Comparison of ENCODE assay signal across 17 cellular contexts in genomic region chr13:49303533-49304252, GRCh38. TPM values are rescaled to one million over a fixed set of nuclear protein-coding genes. Genes with fewer than 3 reads are reported as not detected.
DNase-seq lines count a peak whose midpoint lies in the region; ATAC-seq and TF ChIP-seq lines count a peak whose summit lies in the region.
"Had no signal": no experiment of that assay in that cellular context is flagged by ENCODE, and none has a peak within 500 bp of the region (broad histone marks: within the 10 kb centered on the region; RNA-seq: fewer than 3 reads in every experiment).

No MANE protein-coding gene starts in this region.

- H3K4me1 ChIP-seq in Karpas-422 (ENCODE audit: low read length) (peaks cover 79% of the 10 kb centered on the region), esophagus muscularis mucosa (peaks cover 36 to 83% (median 76%) of the 10 kb centered on the region in 4 donors), testis (peaks cover 62% of the 10 kb centered on the region)

- no peak for ATAC-seq in CD4-positive, alpha-beta T cell (ENCODE audit: poor library complexity)
- ATAC-seq: stimulated activated effector memory CD8-positive, alpha-beta T cell treated with anti-CD3 and anti-CD28 coated beads, Interleukin-12 subunit alpha, Interleukin-12 subunit beta, amount 100 ng/mL, for 72 hours had no signal

- H3K27me3 Mint-ChIP-seq in CD4-positive, alpha-beta T cell, result no peaks in the 10 kb centered on the region
- H3K27me3 Mint-ChIP-seq: IgD-negative memory B cell had no signal

- TF ChIP-seq EP300 in esophagus muscularis mucosa (IDR thresholded peaks at IDR 0.05), result no peak

- POLR2A ChIA-PET in CD4-positive, alpha-beta T cell (lab: Charles Lee), result no interaction called here

- no peak for TF ChIP-seq POLR2A in esophagus muscularis mucosa (IDR thresholded peaks at IDR 0.05; ENCODE audit: low read depth)
- no peak for TF ChIP-seq POLR2A in testis (IDR thresholded peaks at IDR 0.05)

- no peaks in the 10 kb centered on the region for H3K36me3 Mint-ChIP-seq in CD4-positive, alpha-beta T cell (ENCODE audit: low read depth)
- H3K36me3 Mint-ChIP-seq: stimulated activated effector memory CD8-positive, alpha-beta T cell treated with anti-CD3 and anti-CD28 coated beads, Interleukin-12 subunit alpha, Interleukin-12 subunit beta, amount 100 ng/mL, for 72 hours had no signal

- intact Hi-C loops in esophagus muscularis mucosa (cut with DNase I), result loop anchor here (5.0 kb wide), 1 partner anchor 304 kb away; no protein-coding TSS in a partner anchor
- intact Hi-C loops in testis (cut with DNase I; ENCODE audit: low total_unique reads), result loop anchor here (5.0 kb wide), 1 partner anchor 134 kb away; no protein-coding TSS in a partner anchor
- intact Hi-C loops in CD4-positive, alpha-beta T cell (cut with DNase I, micrococcal nuclease), result loop anchor here in 1 of 2 experiments (5.0 to 10.0 kb wide), 3 partner anchors 134 to 1771 kb away; partner anchors contain the start of gene PHF11

- no peak overlapping the region for H3K4me3 Mint-ChIP-seq in CD4-positive, alpha-beta T cell
- H3K4me3 Mint-ChIP-seq: HFFc6; stimulated activated effector memory CD8-positive, alpha-beta T cell treated with anti-CD3 and anti-CD28 coated beads, Interleukin-12 subunit alpha, Interleukin-12 subunit beta, amount 100 ng/mL, for 72 hours had no signal

- H4K20me1 ChIP-seq in Karpas-422 (ENCODE audit: insufficient read depth, low read depth, low read length), result no peaks in the 10 kb centered on the region

- H3K9me2 ChIP-seq in Karpas-422 (replicated peaks; ENCODE audit: insufficient read depth, low read length), result no peaks in the 10 kb centered on the region

- H3K27ac ChIP-seq in Karpas-422 (ENCODE audit: low read length), result peak overlapping the region; percentile 82
- peak overlapping the region; percentile 34 to 90 (median 84) for H3K27ac ChIP-seq in esophagus muscularis mucosa (replicated peaks in 1 of 4)
- H3K27ac ChIP-seq in testis, result peak overlapping the region; percentile 46 to 67
- H3K27ac ChIP-seq in CD4-positive, alpha-beta T cell (ENCODE audit: low read depth, low read length), result no peak overlapping the region
- H3K27ac ChIP-seq: SK-N-MC had no signal

- no peaks in the 10 kb centered on the region for H3K79me2 ChIP-seq in Karpas-422 (ENCODE audit: low read length)

- H3K4me2 ChIP-seq in Karpas-422 (ENCODE audit: low read depth, low read length, poor library complexity, severe bottlenecking), result peak overlapping the region; percentile 24

- DNase-seq in Karpas-422, result no peak
- DNase-seq in esophagus muscularis mucosa (ENCODE audit: extremely low spot score), result no peak
- peak; percentile 39 for DNase-seq in midbrain (lab: John Stamatoyannopoulos, UW)
- DNase-seq in testis, result peak; percentile 94
- DNase-seq in CD4-positive, alpha-beta T cell, result no peak
- no peak for DNase-seq in SKM-1 (lab: John Stamatoyannopoulos, UW; ENCODE audit: unreplicated experiment)
- DNase-seq in NCI-H2029 treated with DMSO at 0.1 percent for 48 hours (lab: John Stamatoyannopoulos, UW), result no peak
- no peak for DNase-seq in NCI-H748 (lab: John Stamatoyannopoulos, UW; ENCODE audit: unreplicated experiment)
- DNase-seq: GDM1; HFFc6; kidney; NCI-H187 treated with DMSO at 0.1 percent for 48 hours; NCI-H82; stimulated activated CD4-positive, alpha-beta T cell treated with anti-CD3 and anti-CD28 coated beads, Interleukin-1b, Interleukin-23, amount 100 ng/mL, for 48 hours had no signal

- H3K9me3 Mint-ChIP-seq in CD4-positive, alpha-beta T cell, result no peaks in the 10 kb centered on the region
- H3K9me3 Mint-ChIP-seq: HFFc6; IgD-negative memory B cell; stimulated activated effector memory CD8-positive, alpha-beta T cell treated with anti-CD3 and anti-CD28 coated beads, Interleukin-12 subunit alpha, Interleukin-12 subunit beta, amount 100 ng/mL, for 72 hours had no signal

- peaks cover 14% of the 10 kb centered on the region for H3K4me1 Mint-ChIP-seq in CD4-positive, alpha-beta T cell (ENCODE audit: low read depth)

- H3K36me3 ChIP-seq in Karpas-422 (ENCODE audit: insufficient read depth, low read length), result peaks cover 6% of the 10 kb centered on the region; the same call in 1 of the 2 replicates
- H3K36me3 ChIP-seq in esophagus muscularis mucosa, result peaks cover 0 to 12% (median 0%) of the 10 kb centered on the region in 4 donors
- no peaks in the 10 kb centered on the region for H3K36me3 ChIP-seq in testis (ENCODE audit: low read depth, missing control alignments)

- TF ChIP-seq CTCF in esophagus muscularis mucosa (IDR thresholded peaks at IDR 0.05) (no peak), testis (IDR thresholded peaks at IDR 0.05) (no peak)
- no peak for TF ChIP-seq CTCF in CD4-positive, alpha-beta T cell (IDR thresholded peaks at IDR 0.05)

- 71% methylated on average over 10 of the region's 11 CpGs for WGBS in esophagus muscularis mucosa
- 56% methylated on average over 11 of the region's 11 CpGs for whole genome bisulfite sequencing in testis, 2 donors

- H3K4me3 ChIP-seq in Karpas-422 (ENCODE audit: low read length), result no peak overlapping the region
- no peak overlapping the region for H3K4me3 ChIP-seq in esophagus muscularis mucosa
- H3K4me3 ChIP-seq in testis, result no peak overlapping the region
- H3K4me3 ChIP-seq: SK-N-MC had no signal

- peak overlapping the region; percentile 54; the same call in 1 of the 2 replicates for H3K9ac ChIP-seq in Karpas-422 (ENCODE audit: low read length)

- H3K27me3 ChIP-seq in Karpas-422 (ENCODE audit: low read length) (no peaks in the 10 kb centered on the region), esophagus muscularis mucosa (no peaks in the 10 kb centered on the region), testis (no peaks in the 10 kb centered on the region)
- H3K27me3 ChIP-seq in CD4-positive, alpha-beta T cell (ENCODE audit: control insufficient read depth, insufficient read depth, low read length), result no peaks in the 10 kb centered on the region

- H3K9me3 ChIP-seq in Karpas-422 (ENCODE audit: low read length) (no peaks in the 10 kb centered on the region), esophagus muscularis mucosa (no peaks in the 10 kb centered on the region), testis (no peaks in the 10 kb centered on the region)
- H3K9me3 ChIP-seq in CD4-positive, alpha-beta T cell (ENCODE audit: control insufficient read depth, low read length), result no peaks in the 10 kb centered on the region

- no peak overlapping the region for H3K27ac Mint-ChIP-seq in CD4-positive, alpha-beta T cell
- H3K27ac Mint-ChIP-seq: HFFc6, IgD-negative memory B cell had no signal

- no peak overlapping the region for H2AFZ ChIP-seq in Karpas-422 (ENCODE audit: low read length)

- CTCF ChIA-PET in CD4-positive, alpha-beta T cell (lab: Charles Lee), result no interaction called here

RNA-seq across cellular contexts. Expression of gene CDADC1, which starts 56.0 kb away (rescaled TPM):
- total RNA-seq in Karpas-422 (2014; rRNA removed; shearing (Covaris generic); ENCODE audit: low replicate concordance), result 4.7 and 19.3 TPM in 2 replicates
- total RNA-seq in esophagus muscularis mucosa (1 to 10 TPM; 6.2 to 7.5 (median 6.5) TPM), testis (10 to 100 TPM; 18.5 to 33.2 TPM)
- 32.5 TPM for polyA plus RNA-seq in testis (ENCODE audit: insufficient read depth, low read depth, low replicate concordance)
- 10 to 100 TPM in 1 of 2 experiments, 1 to 10 TPM in 1; 9.1 to 11.3 TPM for total RNA-seq in CD4-positive, alpha-beta T cell

Comparison
In these comparisons a context has a peak if more than half of its experiments do, and no peak if none do; other contexts are left out.
1. DNase-seq: peak in midbrain (single experiment) and testis (single experiment); none in Karpas-422 (single experiment), esophagus muscularis mucosa (single experiment), CD4-positive, alpha-beta T cell (0 of 10), SKM-1 (single experiment), NCI-H2029 treated with DMSO at 0.1 percent for 48 hours (single experiment) and NCI-H748 (single experiment).